In the genomic region with DNA sequence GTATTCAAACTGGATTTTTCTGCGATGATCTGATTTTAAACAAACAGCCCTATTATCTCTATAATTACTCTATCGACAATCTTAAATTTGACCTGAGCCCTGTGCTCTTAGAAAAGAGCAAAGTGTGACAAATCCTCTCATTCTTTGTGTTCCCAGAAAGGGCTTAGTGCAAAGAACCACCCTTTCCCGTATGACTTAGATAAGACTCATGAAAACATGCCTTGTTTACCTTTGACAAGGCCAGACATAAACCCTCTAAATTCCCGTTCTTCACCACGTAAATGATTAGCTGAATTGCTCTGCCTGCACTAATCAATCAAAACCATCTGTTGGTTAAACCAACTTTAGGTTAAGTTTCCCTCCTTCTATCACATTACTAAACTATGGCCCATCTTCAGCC, we compare ENCODE assay signal across 1 cellular context.
TF ChIP-seq lines count a peak whose summit lies in the region.

No MANE protein-coding gene starts in this region.

TF ChIP-seq in HepG2, 621 proteins besides CTCF, POLR2A, EP300 and RAD21 (continued from another document and continues in another):
- TF ChIP-seq FOXK1 (CRISPR knock-in tag; IDR thresholded peaks at IDR 0.05; ENCODE audit: borderline replicate concordance, low read depth) (peak; percentile 23; the same call in 1 of the 2 replicates), THAP11 (CRISPR knock-in tag; IDR thresholded peaks at IDR 0.05) (no peak), ZBTB7B (CRISPR knock-in tag; IDR thresholded peaks at IDR 0.05) (no peak), ZFP36L2 (CRISPR knock-in tag; IDR thresholded peaks at IDR 0.05) (no peak), ARID5B (CRISPR knock-in tag; IDR thresholded peaks at IDR 0.05) (peak; percentile 47; the same call in 1 of the 2 replicates), STAT5B (CRISPR knock-in tag; IDR thresholded peaks at IDR 0.05) (no peak), KLF9 (CRISPR knock-in tag; IDR thresholded peaks at IDR 0.05; ENCODE audit: low read depth) (no peak), RORA (CRISPR knock-in tag; IDR thresholded peaks at IDR 0.05) (no peak), ZNF530 (CRISPR knock-in tag; IDR thresholded peaks at IDR 0.05; ENCODE audit: low read depth) (no peak), GTF2F1 (IDR thresholded peaks at IDR 0.05; ENCODE audit: low read length) (no peak), CEBPG (CRISPR knock-in tag; IDR thresholded peaks at IDR 0.05) (no peak), FOXC1 (CRISPR knock-in tag; IDR thresholded peaks at IDR 0.05; ENCODE audit: borderline replicate concordance) (no peak), SOX13 (IDR thresholded peaks at IDR 0.05) (no peak), SOX13 (CRISPR knock-in tag; conservative IDR thresholded peaks at IDR 0.05 in 1 of 2, IDR thresholded peaks at IDR 0.05 in 1 of 2) (peak in 1 of 2 experiments; percentile 80; a peak in 2 of 4 replicates), SKI (IDR thresholded peaks at IDR 0.05; ENCODE audit: partially characterized antibody) (no peak), ZNF17 (CRISPR knock-in tag; IDR thresholded peaks at IDR 0.05) (no peak), ZNF143 (CRISPR knock-in tag; IDR thresholded peaks at IDR 0.05) (no peak), FOXA3 (CRISPR knock-in tag; IDR thresholded peaks at IDR 0.05) (peak; percentile 78), ZSCAN31 (CRISPR knock-in tag; IDR thresholded peaks at IDR 0.05; ENCODE audit: low read depth) (no peak), ETS1 (CRISPR knock-in tag; IDR thresholded peaks at IDR 0.05) (no peak), ARNTL (CRISPR knock-in tag; IDR thresholded peaks at IDR 0.05) (no peak), ZNF446 (CRISPR knock-in tag; IDR thresholded peaks at IDR 0.05) (no peak), RFX5 (IDR thresholded peaks at IDR 0.05; ENCODE audit: low read depth, low read length) (no peak), ZFP1 (CRISPR knock-in tag; IDR thresholded peaks at IDR 0.05) (no peak), ZNF317 (CRISPR knock-in tag; IDR thresholded peaks at IDR 0.05) (no peak), JARID2 (CRISPR knock-in tag; IDR thresholded peaks at IDR 0.05; ENCODE audit: insufficient replicate concordance) (no peak), ZEB1 (IDR thresholded peaks at IDR 0.05; ENCODE audit: insufficient replicate concordance, low read depth) (no peak), MYNN (CRISPR knock-in tag; IDR thresholded peaks at IDR 0.05; ENCODE audit: low read depth) (no peak), CBX5 (CRISPR knock-in tag; IDR thresholded peaks at IDR 0.05; ENCODE audit: borderline replicate concordance) (no peak), ZNF253 (CRISPR knock-in tag; IDR thresholded peaks at IDR 0.05; ENCODE audit: borderline replicate concordance) (no peak), ZNF713 (CRISPR knock-in tag; IDR thresholded peaks at IDR 0.05) (no peak), HDAC2 (CRISPR knock-in tag; IDR thresholded peaks at IDR 0.05) (0 out of 2 replicates have a peak, but pooled peaks have one; percentile 18), ZNF501 (CRISPR knock-in tag; IDR thresholded peaks at IDR 0.05) (no peak), HMG20B (CRISPR knock-in tag; conservative IDR thresholded peaks at IDR 0.05) (peak; percentile 88), REL (CRISPR knock-in tag; conservative IDR thresholded peaks at IDR 0.05) (no peak), GTF3A (CRISPR knock-in tag; conservative IDR thresholded peaks at IDR 0.05) (no peak), ZNF382 (CRISPR knock-in tag; IDR thresholded peaks at IDR 0.05; ENCODE audit: borderline replicate concordance) (no peak), FIP1L1 (IDR thresholded peaks at IDR 0.05; ENCODE audit: borderline replicate concordance, insufficient read depth, low read depth, low read length) (no peak), HINFP (CRISPR knock-in tag; IDR thresholded peaks at IDR 0.05; ENCODE audit: low read depth) (no peak), ZNF441 (CRISPR knock-in tag; IDR thresholded peaks at IDR 0.05; ENCODE audit: borderline replicate concordance) (no peak), TARDBP (CRISPR knock-in tag; IDR thresholded peaks at IDR 0.05) (no peak), ZNF75D (CRISPR knock-in tag; IDR thresholded peaks at IDR 0.05; ENCODE audit: borderline replicate concordance) (no peak), MZF1 (CRISPR knock-in tag; IDR thresholded peaks at IDR 0.05; ENCODE audit: borderline replicate concordance) (no peak), NCOA2 (CRISPR knock-in tag; IDR thresholded peaks at IDR 0.05) (peak; percentile 94), ZFYVE20 (CRISPR knock-in tag; IDR thresholded peaks at IDR 0.05; ENCODE audit: borderline replicate concordance, low read depth) (no peak), NBN (conservative IDR thresholded peaks at IDR 0.05) (no peak), MXD1 (CRISPR knock-in tag; IDR thresholded peaks at IDR 0.05) (no peak), TAF15 (IDR thresholded peaks at IDR 0.05; ENCODE audit: low read depth, low read length, poor library complexity, severe bottlenecking) (no peak)
- TF ChIP-seq, protein P1, sequence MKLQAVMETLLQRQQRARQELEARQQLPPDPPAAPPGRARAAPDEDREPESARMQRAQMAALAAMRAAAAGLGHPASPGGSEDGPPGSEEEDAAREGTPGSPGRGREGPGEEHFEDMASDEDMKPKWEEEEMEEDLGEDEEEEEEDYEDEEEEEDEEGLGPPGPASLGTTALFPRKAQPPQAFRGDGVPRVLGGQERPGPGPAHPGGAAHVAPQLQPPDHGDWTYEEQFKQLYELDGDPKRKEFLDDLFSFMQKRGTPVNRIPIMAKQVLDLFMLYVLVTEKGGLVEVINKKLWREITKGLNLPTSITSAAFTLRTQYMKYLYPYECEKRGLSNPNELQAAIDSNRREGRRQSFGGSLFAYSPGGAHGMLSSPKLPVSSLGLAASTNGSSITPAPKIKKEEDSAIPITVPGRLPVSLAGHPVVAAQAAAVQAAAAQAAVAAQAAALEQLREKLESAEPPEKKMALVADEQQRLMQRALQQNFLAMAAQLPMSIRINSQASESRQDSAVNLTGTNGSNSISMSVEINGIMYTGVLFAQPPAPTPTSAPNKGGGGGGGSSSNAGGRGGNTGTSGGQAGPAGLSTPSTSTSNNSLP (IDR thresholded peaks at IDR 0.05; ENCODE audit: low read depth, low read length), result 0 out of 2 replicates have a peak, but pooled peaks have one; percentile 32
- TF ChIP-seq, protein P2, sequence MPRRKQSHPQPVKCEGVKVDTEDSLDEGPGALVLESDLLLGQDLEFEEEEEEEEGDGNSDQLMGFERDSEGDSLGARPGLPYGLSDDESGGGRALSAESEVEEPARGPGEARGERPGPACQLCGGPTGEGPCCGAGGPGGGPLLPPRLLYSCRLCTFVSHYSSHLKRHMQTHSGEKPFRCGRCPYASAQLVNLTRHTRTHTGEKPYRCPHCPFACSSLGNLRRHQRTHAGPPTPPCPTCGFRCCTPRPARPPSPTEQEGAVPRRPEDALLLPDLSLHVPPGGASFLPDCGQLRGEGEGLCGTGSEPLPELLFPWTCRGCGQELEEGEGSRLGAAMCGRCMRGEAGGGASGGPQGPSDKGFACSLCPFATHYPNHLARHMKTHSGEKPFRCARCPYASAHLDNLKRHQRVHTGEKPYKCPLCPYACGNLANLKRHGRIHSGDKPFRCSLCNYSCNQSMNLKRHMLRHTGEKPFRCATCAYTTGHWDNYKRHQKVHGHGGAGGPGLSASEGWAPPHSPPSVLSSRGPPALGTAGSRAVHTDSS (CRISPR knock-in tag; conservative IDR thresholded peaks at IDR 0.05), result no peak
- TF ChIP-seq, protein P3, sequence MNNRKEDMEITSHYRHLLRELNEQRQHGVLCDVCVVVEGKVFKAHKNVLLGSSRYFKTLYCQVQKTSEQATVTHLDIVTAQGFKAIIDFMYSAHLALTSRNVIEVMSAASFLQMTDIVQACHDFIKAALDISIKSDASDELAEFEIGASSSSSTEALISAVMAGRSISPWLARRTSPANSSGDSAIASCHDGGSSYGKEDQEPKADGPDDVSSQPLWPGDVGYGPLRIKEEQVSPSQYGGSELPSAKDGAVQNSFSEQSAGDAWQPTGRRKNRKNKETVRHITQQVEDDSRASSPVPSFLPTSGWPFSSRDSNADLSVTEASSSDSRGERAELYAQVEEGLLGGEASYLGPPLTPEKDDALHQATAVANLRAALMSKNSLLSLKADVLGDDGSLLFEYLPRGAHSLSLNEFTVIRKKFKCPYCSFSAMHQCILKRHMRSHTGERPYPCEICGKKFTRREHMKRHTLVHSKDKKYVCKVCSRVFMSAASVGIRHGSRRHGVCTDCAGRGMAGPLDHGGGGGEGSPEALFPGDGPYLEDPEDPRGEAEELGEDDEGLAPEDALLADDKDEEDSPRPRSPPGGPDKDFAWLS (CRISPR knock-in tag; IDR thresholded peaks at IDR 0.05; ENCODE audit: borderline replicate concordance), result no peak
- TF ChIP-seq, protein P4, sequence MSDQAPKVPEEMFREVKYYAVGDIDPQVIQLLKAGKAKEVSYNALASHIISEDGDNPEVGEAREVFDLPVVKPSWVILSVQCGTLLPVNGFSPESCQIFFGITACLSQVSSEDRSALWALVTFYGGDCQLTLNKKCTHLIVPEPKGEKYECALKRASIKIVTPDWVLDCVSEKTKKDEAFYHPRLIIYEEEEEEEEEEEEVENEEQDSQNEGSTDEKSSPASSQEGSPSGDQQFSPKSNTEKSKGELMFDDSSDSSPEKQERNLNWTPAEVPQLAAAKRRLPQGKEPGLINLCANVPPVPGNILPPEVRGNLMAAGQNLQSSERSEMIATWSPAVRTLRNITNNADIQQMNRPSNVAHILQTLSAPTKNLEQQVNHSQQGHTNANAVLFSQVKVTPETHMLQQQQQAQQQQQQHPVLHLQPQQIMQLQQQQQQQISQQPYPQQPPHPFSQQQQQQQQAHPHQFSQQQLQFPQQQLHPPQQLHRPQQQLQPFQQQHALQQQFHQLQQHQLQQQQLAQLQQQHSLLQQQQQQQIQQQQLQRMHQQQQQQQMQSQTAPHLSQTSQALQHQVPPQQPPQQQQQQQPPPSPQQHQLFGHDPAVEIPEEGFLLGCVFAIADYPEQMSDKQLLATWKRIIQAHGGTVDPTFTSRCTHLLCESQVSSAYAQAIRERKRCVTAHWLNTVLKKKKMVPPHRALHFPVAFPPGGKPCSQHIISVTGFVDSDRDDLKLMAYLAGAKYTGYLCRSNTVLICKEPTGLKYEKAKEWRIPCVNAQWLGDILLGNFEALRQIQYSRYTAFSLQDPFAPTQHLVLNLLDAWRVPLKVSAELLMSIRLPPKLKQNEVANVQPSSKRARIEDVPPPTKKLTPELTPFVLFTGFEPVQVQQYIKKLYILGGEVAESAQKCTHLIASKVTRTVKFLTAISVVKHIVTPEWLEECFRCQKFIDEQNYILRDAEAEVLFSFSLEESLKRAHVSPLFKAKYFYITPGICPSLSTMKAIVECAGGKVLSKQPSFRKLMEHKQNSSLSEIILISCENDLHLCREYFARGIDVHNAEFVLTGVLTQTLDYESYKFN (CRISPR knock-in tag; conservative IDR thresholded peaks at IDR 0.05), result peak; percentile 23; the same call in 1 of the 2 replicates
- TF ChIP-seq, protein P5, sequence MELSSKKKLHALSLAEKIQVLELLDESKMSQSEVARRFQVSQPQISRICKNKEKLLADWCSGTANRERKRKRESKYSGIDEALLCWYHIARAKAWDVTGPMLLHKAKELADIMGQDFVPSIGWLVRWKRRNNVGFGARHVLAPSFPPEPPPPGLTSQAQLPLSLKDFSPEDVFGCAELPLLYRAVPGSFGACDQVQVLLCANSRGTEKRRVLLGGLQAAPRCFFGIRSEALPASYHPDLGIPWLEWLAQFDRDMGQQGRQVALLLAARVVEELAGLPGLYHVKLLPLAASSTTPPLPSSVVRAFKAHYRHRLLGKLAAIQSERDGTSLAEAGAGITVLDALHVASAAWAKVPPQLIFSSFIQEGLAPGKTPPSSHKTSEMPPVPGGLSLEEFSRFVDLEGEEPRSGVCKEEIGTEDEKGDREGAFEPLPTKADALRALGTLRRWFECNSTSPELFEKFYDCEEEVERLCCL (CRISPR knock-in tag; IDR thresholded peaks at IDR 0.05; ENCODE audit: borderline replicate concordance), result no peak
